In genomic region chr17:47907932-47908562, GRCh38 we compare ENCODE assay signal across 14 cellular contexts. TPM values are rescaled to one million over a fixed set of nuclear protein-coding genes. Genes with fewer than 3 reads are reported as not detected.
A peak's percentile ranks its signal among the peaks of the same experiment; 100 is the strongest.
DNase-seq lines count a peak whose midpoint lies in the region; ATAC-seq and TF ChIP-seq lines count a peak whose summit lies in the region.
"Had no signal": no experiment of that assay in that cellular context is flagged by ENCODE, and none has a peak within 500 bp of the region (broad histone marks: within the 10 kb centered on the region; RNA-seq: fewer than 3 reads in every experiment).

No MANE protein-coding gene starts in this region.

- intact Hi-C loops in esophagus muscularis mucosa (cut with DNase I) (no loop called here), vagina (cut with DNase I) (no loop called here)

- no peaks in the 10 kb centered on the region for H3K36me3 ChIP-seq in esophagus muscularis mucosa
- no peaks in the 10 kb centered on the region for H3K36me3 ChIP-seq in rectal smooth muscle tissue (ENCODE audit: control insufficient read depth, insufficient read depth, low read length)
- no peaks in the 10 kb centered on the region for H3K36me3 ChIP-seq in vagina

- DNase-seq in GDM1 (lab: John Stamatoyannopoulos, UW) (peak; percentile 11), NOMO-1 treated with dmso at 0.1 percent for 144 hours (lab: John Stamatoyannopoulos, UW; ENCODE audit: unreplicated experiment) (peak; percentile 47), esophagus muscularis mucosa (ENCODE audit: extremely low spot score) (no peak), vagina (ENCODE audit: extremely low spot score in 2 of 2) (no peak), NCI-H1092 treated with DMSO at 0.1 percent for 48 hours (lab: John Stamatoyannopoulos, UW) (no peak), T-helper 9 cell (no peak)
- DNase-seq: activated B cell treated with CpG ODN at 0.5 μM for 24 hours; kidney; NCI-H446 treated with DMSO at 0.1 percent for 48 hours; SHP77 treated with DMSO at 0.1 percent for 48 hours; stimulated activated CD4-positive, alpha-beta T cell treated with anti-CD3 and anti-CD28 coated beads, Interleukin-15, amount 100 ng/mL, for 24 hours had no signal

- H3K9me3 ChIP-seq in esophagus muscularis mucosa (no peaks in the 10 kb centered on the region), vagina (no peaks in the 10 kb centered on the region)

- TF ChIP-seq EP300 in esophagus muscularis mucosa (IDR thresholded peaks at IDR 0.05), result no peak

- H3K27me3 ChIP-seq in esophagus muscularis mucosa, result no peaks in the 10 kb centered on the region
- no peaks in the 10 kb centered on the region for H3K27me3 ChIP-seq in rectal smooth muscle tissue (ENCODE audit: control insufficient read depth, insufficient read depth, low read length)
- H3K27me3 ChIP-seq in vagina, result no peaks in the 10 kb centered on the region

- TF ChIP-seq POLR2A in esophagus muscularis mucosa (IDR thresholded peaks at IDR 0.05; ENCODE audit: low read depth), result no peak
- TF ChIP-seq POLR2A in vagina (IDR thresholded peaks at IDR 0.05), result no peak

- peaks cover 63 to 70% (median 66%) of the 10 kb centered on the region in 4 donors for H3K4me1 ChIP-seq in esophagus muscularis mucosa
- H3K4me1 ChIP-seq in rectal smooth muscle tissue (ENCODE audit: control insufficient read depth, insufficient read depth, low read length), result peaks cover 36% of the 10 kb centered on the region
- peaks cover 49% of the 10 kb centered on the region for H3K4me1 ChIP-seq in vagina

- no peak for ATAC-seq in HG03378 (IDR thresholded peaks at IDR 0.05; ENCODE audit: unreplicated experiment)

- H3K27ac ChIP-seq in esophagus muscularis mucosa (replicated peaks in 1 of 4) (peak overlapping the region; percentile 80 to 89 (median 86)), rectal smooth muscle tissue (ENCODE audit: low read depth, low read length) (peak overlapping the region; percentile 4), vagina (no peak overlapping the region)

- 58% methylated on average over 8 of the region's 8 CpGs for WGBS in esophagus muscularis mucosa

- no peak for TF ChIP-seq CTCF in esophagus muscularis mucosa (IDR thresholded peaks at IDR 0.05)
- TF ChIP-seq CTCF in vagina (IDR thresholded peaks at IDR 0.05), result no peak

- no peak overlapping the region for H3K9ac ChIP-seq in rectal smooth muscle tissue (ENCODE audit: low read length)

- H3K4me3 ChIP-seq in esophagus muscularis mucosa (peak overlapping the region in 3 of 4 donors; percentile 8 to 19 (median 8)), rectal smooth muscle tissue (ENCODE audit: low read length) (no peak overlapping the region), vagina (no peak overlapping the region)

RNA-seq across cellular contexts. Expression of gene SP2, which starts 12.0 kb away (rescaled TPM):
- total RNA-seq in esophagus muscularis mucosa (10 to 100 TPM in 1 of 4 donors, 1 to 10 TPM in 3; 7.1 to 16.0 (median 9.4) TPM), vagina (11.3 TPM)

RNA-seq across cellular contexts. Expression of gene PNPO, which starts 33.3 kb away (rescaled TPM):
- 10 to 100 TPM; 21.2 to 32.8 (median 27.6) TPM for total RNA-seq in esophagus muscularis mucosa
- total RNA-seq in vagina, result 42.7 TPM

RNA-seq across cellular contexts. Expression of gene PRR15L, which starts 49.6 kb away (rescaled TPM):
- total RNA-seq in esophagus muscularis mucosa (not detected), vagina (2.2 TPM)
- total RNA-seq: activated B cell treated with CpG ODN at 0.5 μM for 24 hours, neural crest cell had no signal

RNA-seq across cellular contexts. Expression of gene SP6, which starts 57.1 kb away (rescaled TPM):
- under 1 TPM; under 0.01 to 0.71 (median 0.25) TPM for total RNA-seq in esophagus muscularis mucosa
- total RNA-seq in vagina, result 3.9 TPM

Comparison
In these comparisons a context has a peak if more than half of its experiments do, and no peak if none do; other contexts are left out.
1. DNase-seq: peak in GDM1 (single experiment) and NOMO-1 treated with dmso at 0.1 percent for 144 hours (single experiment); none in esophagus muscularis mucosa (single experiment), vagina (0 of 2), NCI-H1092 treated with DMSO at 0.1 percent for 48 hours (single experiment) and T-helper 9 cell (single experiment).
2. H3K4me3 ChIP-seq: peak in esophagus muscularis mucosa (3 of 4); none in rectal smooth muscle tissue (single experiment) and vagina (0 of 2).